31 cellular contexts compared by ENCODE assay signal in the genomic region with DNA sequence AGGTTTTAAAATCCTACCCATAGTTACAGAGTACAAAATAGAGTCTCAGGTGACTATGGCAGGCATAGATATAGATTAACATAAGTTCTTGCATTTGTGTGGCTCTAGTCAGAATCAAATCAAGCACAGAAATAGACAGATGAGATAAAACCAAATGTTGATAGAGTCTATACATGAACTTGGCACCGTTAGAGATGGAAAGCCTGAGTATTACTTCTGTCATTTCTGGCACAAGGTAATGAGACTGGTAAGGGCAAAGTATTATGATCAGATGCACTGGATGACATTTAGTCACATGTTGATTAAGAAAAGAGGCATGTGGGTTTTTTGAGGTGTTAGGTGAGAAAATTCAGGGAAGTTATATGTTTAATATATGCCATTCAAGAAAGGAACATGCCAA.
"Had no signal": no experiment of that assay in that cellular context is flagged by ENCODE, and none has a peak within 500 bp of the region (broad histone marks: within the 10 kb centered on the region; RNA-seq: fewer than 3 reads in every experiment).

No MANE protein-coding gene starts in this region.

- H3K27ac Mint-ChIP-seq: activated CD4-positive, alpha-beta memory T cell treated with anti-CD3 and anti-CD28 coated beads, Interleukin-2, amount 10 ng/mL, durations not matched to agents 7 days and 5 days; activated CD4-positive, alpha-beta T cell treated with anti-CD3 and anti-CD28 coated beads, Interleukin-2, amount 10 ng/mL, durations not matched to agents 7 days and 5 days; activated CD8-positive, alpha-beta memory T cell treated with anti-CD3 and anti-CD28 coated beads, Interleukin-2, amount 10 ng/mL, durations not matched to agents 7 days and 5 days; activated CD8-positive, alpha-beta T cell treated with anti-CD3 and anti-CD28 coated beads, Interleukin-2, amount 10 ng/mL, durations not matched to agents 7 days and 5 days; activated naive CD4-positive, alpha-beta T cell treated with anti-CD3 and anti-CD28 coated beads, Interleukin-2, amount 50 U/mL, for 24 hours; activated naive CD8-positive, alpha-beta T cell; activated T-helper 2 cell treated with anti-CD3 and anti-CD28 coated beads, Interferon-gamma antibody, Interleukin-2, Interleukin-4, amounts not matched to agents 10 μg/mL and 5 μg/mL and 100 μg/mL, durations not matched to agents 14 hours and 24 hours and 36 hours; brain; T-helper 1 cell treated with Interleukin-12 subunit alpha and Interleukin-12 subunit beta and Interleukin-4 antibody, amounts not matched to agents 30 μg/mL and 1 μg/mL, for 36 hours; T-helper 2 cell treated with Interferon-gamma antibody and Interleukin-4, amounts not matched to agents 5 μg/mL and 100 μg/mL, for 36 hours had no signal

- H3K4me3 Mint-ChIP-seq: activated CD4-positive, alpha-beta memory T cell treated with anti-CD3 and anti-CD28 coated beads, Interleukin-2, amount 10 ng/mL, durations not matched to agents 7 days and 5 days; activated CD4-positive, alpha-beta T cell treated with anti-CD3 and anti-CD28 coated beads, Interleukin-2, amount 10 ng/mL, durations not matched to agents 7 days and 5 days; activated CD8-positive, alpha-beta memory T cell treated with anti-CD3 and anti-CD28 coated beads, Interleukin-2, amount 10 ng/mL, durations not matched to agents 7 days and 5 days; activated CD8-positive, alpha-beta T cell treated with anti-CD3 and anti-CD28 coated beads, Interleukin-2, amount 10 ng/mL, durations not matched to agents 7 days and 5 days; activated naive CD4-positive, alpha-beta T cell treated with anti-CD3 and anti-CD28 coated beads, Interleukin-2, amount 10 ng/mL, durations not matched to agents 7 days and 5 days; activated naive CD4-positive, alpha-beta T cell treated with anti-CD3 and anti-CD28 coated beads, Interleukin-2, amount 50 U/mL, for 24 hours; activated naive CD8-positive, alpha-beta T cell; activated T-cell treated with anti-CD3 and anti-CD28 coated beads, Interleukin-2, amount 50 U/mL, for 4 hours; brain; central memory CD8-positive, alpha-beta T cell; T-helper 1 cell treated with Interleukin-12 subunit alpha and Interleukin-12 subunit beta and Interleukin-4 antibody, amounts not matched to agents 30 μg/mL and 1 μg/mL, for 36 hours; T-helper 2 cell treated with Interferon-gamma antibody and Interleukin-4, amounts not matched to agents 5 μg/mL and 100 μg/mL, for 36 hours had no signal

- DNase-seq: activated CD4-positive, alpha-beta memory T cell treated with anti-CD3 and anti-CD28 coated beads, Interleukin-2, amount 10 ng/mL, durations not matched to agents 7 days and 5 days; activated CD4-positive, alpha-beta T cell treated with anti-CD3 and anti-CD28 coated beads for 1 hour; activated CD4-positive, alpha-beta T cell treated with anti-CD3 and anti-CD28 coated beads for 4 hours; activated CD4-positive, alpha-beta T cell treated with anti-CD3 and anti-CD28 coated beads, Interleukin-2, amount 10 ng/mL, durations not matched to agents 7 days and 5 days; activated CD4-positive, alpha-beta T cell treated with anti-CD3 and anti-CD28 coated beads, Interleukin-2, amount 50 U/mL, for 48 hours; activated CD4-positive, CD25-positive, alpha-beta regulatory T cell; activated CD8-positive, alpha-beta memory T cell treated with anti-CD3 and anti-CD28 coated beads for 24 hours; activated CD8-positive, alpha-beta memory T cell treated with anti-CD3 and anti-CD28 coated beads, Interleukin-2, amount 10 ng/mL, durations not matched to agents 7 days and 5 days; activated CD8-positive, alpha-beta memory T cell treated with anti-CD3 and anti-CD28 coated beads, Interleukin-2, amount 50 U/mL, for 48 hours; activated CD8-positive, alpha-beta T cell treated with anti-CD3 and anti-CD28 coated beads, Interleukin-2, amount 10 ng/mL, durations not matched to agents 7 days and 5 days; activated effector memory CD4-positive, alpha-beta T cell treated with Interleukin-2 at 50 U/mL for 16 hours; activated gamma-delta T cell; activated naive CD4-positive, alpha-beta T cell treated with anti-CD3 and anti-CD28 coated beads, Interleukin-2, amount 10 ng/mL, durations not matched to agents 7 days and 5 days; activated naive CD4-positive, alpha-beta T cell treated with Interleukin-2 at 50 U/mL for 16 hours; activated T-cell treated with anti-CD3 and anti-CD28 coated beads, Interleukin-2, amount 50 U/mL, for 4 hours; amygdala; anterior cingulate cortex; caudate nucleus; cerebellar nuclear complex; SW 1271; T-helper 1 cell; T-helper 2 cell; T-helper 9 cell had no signal

- H3K36me3 Mint-ChIP-seq: activated CD8-positive, alpha-beta memory T cell treated with anti-CD3 and anti-CD28 coated beads, Interleukin-2, amount 10 ng/mL, durations not matched to agents 7 days and 5 days; brain had no signal

- H3K9me3 Mint-ChIP-seq: activated CD4-positive, alpha-beta memory T cell treated with anti-CD3 and anti-CD28 coated beads, Interleukin-2, amount 10 ng/mL, durations not matched to agents 7 days and 5 days; activated CD4-positive, alpha-beta T cell treated with anti-CD3 and anti-CD28 coated beads, Interleukin-2, amount 10 ng/mL, durations not matched to agents 7 days and 5 days; activated T-helper 2 cell treated with anti-CD3 and anti-CD28 coated beads, Interferon-gamma antibody, Interleukin-2, Interleukin-4, amounts not matched to agents 10 μg/mL and 5 μg/mL and 100 μg/mL, durations not matched to agents 14 hours and 24 hours and 36 hours; central memory CD8-positive, alpha-beta T cell; T-helper 1 cell treated with Interleukin-12 subunit alpha and Interleukin-12 subunit beta and Interleukin-4 antibody, amounts not matched to agents 30 μg/mL and 1 μg/mL, for 36 hours; T-helper 2 cell treated with Interferon-gamma antibody and Interleukin-4, amounts not matched to agents 5 μg/mL and 100 μg/mL, for 36 hours had no signal

- H3K4me1 Mint-ChIP-seq: activated CD4-positive, alpha-beta memory T cell treated with anti-CD3 and anti-CD28 coated beads, Interleukin-2, amount 10 ng/mL, durations not matched to agents 7 days and 5 days; activated CD4-positive, alpha-beta T cell treated with anti-CD3 and anti-CD28 coated beads, Interleukin-2, amount 10 ng/mL, durations not matched to agents 7 days and 5 days; activated naive CD4-positive, alpha-beta T cell treated with anti-CD3 and anti-CD28 coated beads, Interleukin-2, amount 10 ng/mL, durations not matched to agents 7 days and 5 days; activated naive CD4-positive, alpha-beta T cell treated with anti-CD3 and anti-CD28 coated beads, Interleukin-2, amount 50 U/mL, for 24 hours; brain; central memory CD8-positive, alpha-beta T cell had no signal

- H3K27me3 Mint-ChIP-seq: activated CD4-positive, alpha-beta memory T cell treated with anti-CD3 and anti-CD28 coated beads, Interleukin-2, amount 10 ng/mL, durations not matched to agents 7 days and 5 days; activated naive CD4-positive, alpha-beta T cell treated with anti-CD3 and anti-CD28 coated beads, Interleukin-2, amount 10 ng/mL, durations not matched to agents 7 days and 5 days; activated naive CD4-positive, alpha-beta T cell treated with anti-CD3 and anti-CD28 coated beads, Interleukin-2, amount 50 U/mL, for 24 hours; brain had no signal

- ATAC-seq: activated CD4-positive, CD25-positive, alpha-beta regulatory T cell treated with anti-CD3 and anti-CD28 coated beads, Interleukin-2, amount 50 U/mL, for 24 hours; activated CD8-positive, alpha-beta memory T cell treated with anti-CD3 and anti-CD28 coated beads, Interleukin-2, amount 10 ng/mL, durations not matched to agents 7 days and 5 days; activated CD8-positive, alpha-beta T cell treated with anti-CD3 and anti-CD28 coated beads, Interleukin-2, amount 10 ng/mL, durations not matched to agents 7 days and 5 days; activated T-cell treated with anti-CD3 and anti-CD28 coated beads, Interleukin-2, amount 50 U/mL, for 4 hours had no signal
